Comparison of ENCODE assay signal across 8 cellular contexts in genomic region chr9:27033815-27034403, GRCh38. TPM values are rescaled to one million over a fixed set of nuclear protein-coding genes. Genes with fewer than 3 reads are reported as not detected.
DNase-seq lines count a peak whose midpoint lies in the region; ATAC-seq and TF ChIP-seq lines count a peak whose summit lies in the region.

No MANE protein-coding gene starts in this region.

- ATAC-seq in GM18909 (IDR thresholded peaks at IDR 0.05; ENCODE audit: poor library complexity, unreplicated experiment) (peak; percentile 81), HG03108 (IDR thresholded peaks at IDR 0.05; ENCODE audit: unreplicated experiment) (peak; percentile 58), aorta (ENCODE audit: low FRiP score) (peak; percentile 70)

- peak; percentile 50 for TF ChIP-seq CTCF in neutrophil (IDR thresholded peaks at IDR 0.05)

- no peaks in the 10 kb centered on the region for H3K27me3 ChIP-seq in neutrophil
- no peaks in the 10 kb centered on the region for H3K27me3 ChIP-seq in aorta (ENCODE audit: control insufficient read depth in 1 of 2, insufficient read depth in 2 of 2, low read length in 1 of 2)

- intact Hi-C loops in aorta (cut with DNase I) = loop anchor here (1.0 to 10.0 kb wide), 4 partner anchors 161 to 511 kb away; no protein-coding TSS in a partner anchor

- H3K27ac ChIP-seq in neutrophil (no peak overlapping the region), aorta (ENCODE audit: low read depth in 1 of 2, low read length in 2 of 2) (no peak overlapping the region)

- 4% methylated on average over 4 of the region's 4 CpGs for WGBS in aorta, 2 donors

- peak; percentile 52 for DNase-seq in COLO668 (lab: John Stamatoyannopoulos, UW; ENCODE audit: unreplicated experiment)
- peak; percentile 59 for DNase-seq in NCI-H69 (lab: John Stamatoyannopoulos, UW)
- peak; percentile 77 for DNase-seq in activated CD8-positive, alpha-beta memory T cell treated with anti-CD3 and anti-CD28 coated beads, Interleukin-2, amount 50 U/mL, for 48 hours
- DNase-seq in fibroblast of peridontal ligament (ENCODE audit: extremely low read depth) = peak; percentile 66
- no peak for DNase-seq in aorta

- H3K36me3 ChIP-seq in neutrophil (no peaks in the 10 kb centered on the region), aorta (ENCODE audit: control insufficient read depth in 1 of 2, insufficient read depth in 2 of 2, low read length in 1 of 2) (peaks cover 2% of the 10 kb centered on the region in 2 donors)

- H3K4me1 ChIP-seq in neutrophil (ENCODE audit: control insufficient read depth in 1 of 2, insufficient read depth in 1 of 2, low read depth in 1 of 2, low read length in 1 of 2) = no peaks in the 10 kb centered on the region
- no peaks in the 10 kb centered on the region for H3K4me1 ChIP-seq in aorta (ENCODE audit: control insufficient read depth in 1 of 2, insufficient read depth in 2 of 2, low read length in 2 of 2)

- H3K9me3 ChIP-seq in neutrophil (no peaks in the 10 kb centered on the region), aorta (ENCODE audit: control insufficient read depth, low read length) (no peaks in the 10 kb centered on the region)

- H3K4me3 ChIP-seq in neutrophil (ENCODE audit: low read depth in 1 of 2, low read length in 1 of 2) (no peak overlapping the region), aorta (ENCODE audit: low read length in 2 of 2) (no peak overlapping the region)

RNA-seq across cellular contexts. Expression of gene LRRC19, which starts 28.4 kb away (rescaled TPM):
- total RNA-seq in aorta = not detected
- polyA plus RNA-seq in aorta = 1 to 10 TPM in 1 of 2 donors, not detected in 1; 3.3 TPM

Comparison
In these comparisons a context has a peak if more than half of its experiments do, and no peak if none do; other contexts are left out.
1. DNase-seq: peak in COLO668 (single experiment), NCI-H69 (single experiment), activated CD8-positive, alpha-beta memory T cell treated with anti-CD3 and anti-CD28 coated beads, Interleukin-2, amount 50 U/mL, for 48 hours (single experiment) and fibroblast of peridontal ligament (single experiment); none in aorta (0 of 2).
2. Peak in every context shown above with its lines, with median percentiles within 50 percentile points of each other: ATAC-seq.